In the genomic region with DNA sequence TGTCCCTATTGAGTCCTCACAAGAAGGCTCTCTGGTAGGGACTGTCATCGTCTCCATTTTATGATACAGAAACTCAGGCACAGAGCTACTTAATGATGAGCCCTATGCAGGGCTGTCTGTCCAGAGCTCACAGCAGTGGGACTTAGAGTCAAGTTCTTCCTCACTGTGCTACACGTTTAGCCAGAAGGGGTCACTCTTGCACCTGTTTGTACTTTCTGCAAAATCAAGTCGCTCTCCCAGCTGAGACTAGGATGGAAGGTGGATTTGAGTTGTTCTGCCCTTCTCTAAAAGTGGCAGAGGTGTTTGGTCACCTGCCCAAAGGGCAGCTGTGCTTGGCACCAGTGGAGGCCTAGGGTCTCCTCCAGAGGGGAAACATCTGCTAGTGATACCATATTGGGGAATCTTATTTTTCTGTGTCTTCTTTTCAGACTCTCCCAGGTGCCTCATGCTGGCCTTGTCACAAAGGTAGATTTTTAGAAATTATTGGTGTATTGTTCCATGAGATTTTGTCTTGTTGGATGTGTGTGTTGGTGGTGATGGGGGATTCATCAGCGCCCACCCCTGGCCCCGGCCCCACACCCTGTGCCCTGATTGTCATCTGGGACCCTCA, we compare ENCODE assay signal across 8 cellular contexts.
DNase-seq lines count a peak whose midpoint lies in the region; ATAC-seq, FAIRE-seq and TF ChIP-seq lines count a peak whose summit lies in the region.

No MANE protein-coding gene starts in this region.

- no peaks in the 10 kb centered on the region for H3K9me1 ChIP-seq in keratinocyte (ENCODE audit: control insufficient read depth, extremely low read depth, insufficient read depth, low read length)

- H2AFZ ChIP-seq in keratinocyte (ENCODE audit: control insufficient read depth, low read length) = no peak overlapping the region

- H3K9ac ChIP-seq in keratinocyte (ENCODE audit: control insufficient read depth, extremely low read depth, insufficient read depth, low read length) = no peak overlapping the region

- FAIRE-seq in A204.1 (lab: Jason Lieb, UNC) (peak; percentile 53), bronchial epithelial cell (lab: Jason Lieb, UNC) (peak; percentile 88), keratinocyte (lab: Jason Lieb, UNC) (peak; percentile 93)

- no peak overlapping the region for H3K27ac ChIP-seq in keratinocyte (ENCODE audit: control insufficient read depth, insufficient read depth, low read length)

- peaks cover 8% of the 10 kb centered on the region for H3K4me1 ChIP-seq in keratinocyte (ENCODE audit: control insufficient read depth, extremely low read depth, insufficient read depth, low read length)

- dilution Hi-C loops in keratinocyte (cut with MboI; ENCODE audit: extremely low pct_ligation_motif_present, low sequenced_read_pairs) = no loop called here

- H3K79me2 ChIP-seq in keratinocyte (ENCODE audit: control insufficient read depth, insufficient read depth, low read length) = no peaks in the 10 kb centered on the region

- ATAC-seq in HG03442 (IDR thresholded peaks at IDR 0.05; ENCODE audit: unreplicated experiment) = no peak

- H3K4me3 ChIP-seq in bronchial epithelial cell (ENCODE audit: low read depth, low read length) = no peak overlapping the region
- H3K4me3 ChIP-seq in keratinocyte (ENCODE audit: control insufficient read depth in 2 of 3, extremely low read depth in 1 of 3, insufficient read depth in 2 of 3, low read depth in 1 of 3, low read length in 3 of 3) = no peak overlapping the region

- H3K9me3 ChIP-seq in keratinocyte (ENCODE audit: control insufficient read depth, low read depth, low read length) = no peaks in the 10 kb centered on the region

- TF ChIP-seq CTCF in GM12872 (IDR thresholded peaks at IDR 0.05; ENCODE audit: insufficient read depth, low read depth, low read length) = peak; percentile 81
- TF ChIP-seq CTCF in bronchial epithelial cell (IDR thresholded peaks at IDR 0.05; ENCODE audit: insufficient read depth, low read length, severe bottlenecking) = peak; percentile 79
- peak in 2 of 3 experiments; percentile 74 to 89 for TF ChIP-seq CTCF in keratinocyte (optimal IDR thresholded peaks at IDR 0.05 in 1 of 3, IDR thresholded peaks at IDR 0.05 in 1 of 3, conservative IDR thresholded peaks at IDR 0.05 in 1 of 3; ENCODE audit: extremely low read depth in 1 of 3, insufficient read depth in 2 of 3, low read length in 3 of 3)

- DNase-seq in NCI-H1105 treated with DMSO at 0.1 percent for 48 hours (lab: John Stamatoyannopoulos, UW) (peak; percentile 54), T-helper 9 cell (peak; percentile 10), bronchial epithelial cell (ENCODE audit: low read depth) (peak; percentile 86), keratinocyte (ENCODE audit: low read depth, low spot score) (peak; percentile 70)
- DNase-seq in stimulated activated CD4-positive, alpha-beta T cell treated with anti-CD3 and anti-CD28 coated beads, Interleukin-4, amount 100 ng/mL, for 1 hour = peak; percentile 31

- H3K4me2 ChIP-seq in keratinocyte (ENCODE audit: control insufficient read depth, extremely low read depth, insufficient read depth, low read depth, low read length) = no peak overlapping the region

- H3K27me3 ChIP-seq in bronchial epithelial cell (ENCODE audit: control insufficient read depth, insufficient read depth, low read length) = no peaks in the 10 kb centered on the region
- no peaks in the 10 kb centered on the region for H3K27me3 ChIP-seq in keratinocyte (ENCODE audit: control insufficient read depth, extremely low read depth, insufficient read depth, low read length)

- no peaks in the 10 kb centered on the region for H3K36me3 ChIP-seq in bronchial epithelial cell (ENCODE audit: control insufficient read depth, insufficient read depth, low read length)
- peaks cover 0 to 8% of the 10 kb centered on the region in 2 experiments for H3K36me3 ChIP-seq in keratinocyte (ENCODE audit: control insufficient read depth in 2 of 2, extremely low read depth in 1 of 2, insufficient read depth in 2 of 2, low read length in 2 of 2)

- H4K20me1 ChIP-seq in keratinocyte (ENCODE audit: control insufficient read depth, extremely low read depth, insufficient read depth, low read length) = no peaks in the 10 kb centered on the region

Comparison
In these comparisons a context has a peak if more than half of its experiments do, and no peak if none do; other contexts are left out.
1. DNase-seq: peak in every context shown above with its lines; median percentile 86 in bronchial epithelial cell; 70 in keratinocyte; 54 in NCI-H1105 treated with DMSO at 0.1 percent for 48 hours; 31 in stimulated activated CD4-positive, alpha-beta T cell treated with anti-CD3 and anti-CD28 coated beads, Interleukin-4, amount 100 ng/mL, for 1 hour; 10 in T-helper 9 cell.